In genomic region chr11:65419773-65420481, GRCh38 we compare ENCODE assay signal across 1 cellular context.
TF ChIP-seq lines count a peak whose summit lies in the region.

No MANE protein-coding gene starts in this region.

TF ChIP-seq in HEK293, 187 proteins besides CTCF, POLR2A, EP300 and RAD21 (continued from another document and continues in another):
- no peak for TF ChIP-seq SP7 (tag by site-specific recombination; IDR thresholded peaks at IDR 0.05)
- no peak for TF ChIP-seq ZNF248 (tag by site-specific recombination; IDR thresholded peaks at IDR 0.05)
- TF ChIP-seq ZNF433 (tag by site-specific recombination; IDR thresholded peaks at IDR 0.05; ENCODE audit: low read depth), result no peak
- TF ChIP-seq ZNF768 (tag by site-specific recombination; IDR thresholded peaks at IDR 0.05), result no peak
- no peak for TF ChIP-seq SCRT2 (tag by site-specific recombination; IDR thresholded peaks at IDR 0.05)
- no peak for TF ChIP-seq ZSCAN18 (tag by site-specific recombination; IDR thresholded peaks at IDR 0.05)
- no peak for TF ChIP-seq ZNF560 (tag by site-specific recombination; IDR thresholded peaks at IDR 0.05; ENCODE audit: borderline replicate concordance)
- no peak for TF ChIP-seq ZNF664 (tag by site-specific recombination; IDR thresholded peaks at IDR 0.05)
- no peak for TF ChIP-seq ZNF146 (tag by site-specific recombination; IDR thresholded peaks at IDR 0.05)
- TF ChIP-seq, protein P1, sequence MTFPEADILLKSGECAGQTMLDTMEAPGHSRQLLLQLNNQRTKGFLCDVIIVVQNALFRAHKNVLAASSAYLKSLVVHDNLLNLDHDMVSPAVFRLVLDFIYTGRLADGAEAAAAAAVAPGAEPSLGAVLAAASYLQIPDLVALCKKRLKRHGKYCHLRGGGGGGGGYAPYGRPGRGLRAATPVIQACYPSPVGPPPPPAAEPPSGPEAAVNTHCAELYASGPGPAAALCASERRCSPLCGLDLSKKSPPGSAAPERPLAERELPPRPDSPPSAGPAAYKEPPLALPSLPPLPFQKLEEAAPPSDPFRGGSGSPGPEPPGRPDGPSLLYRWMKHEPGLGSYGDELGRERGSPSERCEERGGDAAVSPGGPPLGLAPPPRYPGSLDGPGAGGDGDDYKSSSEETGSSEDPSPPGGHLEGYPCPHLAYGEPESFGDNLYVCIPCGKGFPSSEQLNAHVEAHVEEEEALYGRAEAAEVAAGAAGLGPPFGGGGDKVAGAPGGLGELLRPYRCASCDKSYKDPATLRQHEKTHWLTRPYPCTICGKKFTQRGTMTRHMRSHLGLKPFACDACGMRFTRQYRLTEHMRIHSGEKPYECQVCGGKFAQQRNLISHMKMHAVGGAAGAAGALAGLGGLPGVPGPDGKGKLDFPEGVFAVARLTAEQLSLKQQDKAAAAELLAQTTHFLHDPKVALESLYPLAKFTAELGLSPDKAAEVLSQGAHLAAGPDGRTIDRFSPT (tag by site-specific recombination; IDR thresholded peaks at IDR 0.05), result 0 out of 2 replicates have a peak, but pooled peaks have one; percentile 21
- TF ChIP-seq ZNF621 (tag by site-specific recombination; IDR thresholded peaks at IDR 0.05), result no peak
- 0 out of 2 replicates have a peak, but pooled peaks have one; percentile 25 for TF ChIP-seq ZBTB6 (tag by site-specific recombination; IDR thresholded peaks at IDR 0.05)
- TF ChIP-seq, protein P2, sequence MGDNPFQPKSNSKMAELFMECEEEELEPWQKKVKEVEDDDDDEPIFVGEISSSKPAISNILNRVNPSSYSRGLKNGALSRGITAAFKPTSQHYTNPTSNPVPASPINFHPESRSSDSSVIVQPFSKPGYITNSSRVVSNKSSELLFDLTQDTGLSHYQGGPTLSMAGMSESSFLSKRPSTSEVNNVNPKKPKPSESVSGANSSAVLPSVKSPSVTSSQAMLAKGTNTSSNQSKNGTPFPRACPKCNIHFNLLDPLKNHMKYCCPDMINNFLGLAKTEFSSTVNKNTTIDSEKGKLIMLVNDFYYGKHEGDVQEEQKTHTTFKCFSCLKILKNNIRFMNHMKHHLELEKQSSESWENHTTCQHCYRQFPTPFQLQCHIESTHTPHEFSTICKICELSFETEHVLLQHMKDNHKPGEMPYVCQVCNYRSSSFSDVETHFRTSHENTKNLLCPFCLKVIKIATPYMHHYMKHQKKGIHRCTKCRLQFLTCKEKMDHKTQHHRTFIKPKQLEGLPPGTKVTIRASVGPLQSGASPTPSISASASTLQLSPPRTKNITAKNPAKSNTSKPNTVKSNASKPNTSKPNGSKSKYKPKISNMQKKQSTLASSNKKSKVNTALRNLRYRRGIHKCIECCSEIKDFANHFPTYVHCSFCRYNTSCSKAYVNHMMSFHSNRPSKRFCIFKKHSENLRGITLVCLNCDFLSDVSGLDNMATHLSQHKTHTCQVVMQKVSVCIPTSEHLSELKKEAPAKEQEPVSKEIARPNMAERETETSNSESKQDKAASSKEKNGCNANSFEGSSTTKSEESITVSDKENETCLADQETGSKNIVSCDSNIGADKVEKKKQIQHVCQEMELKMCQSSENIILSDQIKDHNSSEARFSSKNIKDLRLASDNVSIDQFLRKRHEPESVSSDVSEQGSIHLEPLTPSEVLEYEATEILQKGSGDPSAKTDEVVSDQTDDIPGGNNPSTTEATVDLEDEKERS (tag by site-specific recombination; IDR thresholded peaks at IDR 0.05), result no peak
- TF ChIP-seq ZNF48 (tag by site-specific recombination; IDR thresholded peaks at IDR 0.05), result no peak
- TF ChIP-seq GLI2 (tag by site-specific recombination; IDR thresholded peaks at IDR 0.05; ENCODE audit: borderline replicate concordance, low read depth), result no peak
- TF ChIP-seq ZNF629 (tag by site-specific recombination; IDR thresholded peaks at IDR 0.05), result 0 out of 2 replicates have a peak, but pooled peaks have one; percentile 14
- no peak for TF ChIP-seq ZNF521 (tag by site-specific recombination; IDR thresholded peaks at IDR 0.05)
- TF ChIP-seq TCF7L2 (IDR thresholded peaks at IDR 0.05; ENCODE audit: borderline replicate concordance, low read depth, low read length), result no peak
- TF ChIP-seq, protein P3, sequence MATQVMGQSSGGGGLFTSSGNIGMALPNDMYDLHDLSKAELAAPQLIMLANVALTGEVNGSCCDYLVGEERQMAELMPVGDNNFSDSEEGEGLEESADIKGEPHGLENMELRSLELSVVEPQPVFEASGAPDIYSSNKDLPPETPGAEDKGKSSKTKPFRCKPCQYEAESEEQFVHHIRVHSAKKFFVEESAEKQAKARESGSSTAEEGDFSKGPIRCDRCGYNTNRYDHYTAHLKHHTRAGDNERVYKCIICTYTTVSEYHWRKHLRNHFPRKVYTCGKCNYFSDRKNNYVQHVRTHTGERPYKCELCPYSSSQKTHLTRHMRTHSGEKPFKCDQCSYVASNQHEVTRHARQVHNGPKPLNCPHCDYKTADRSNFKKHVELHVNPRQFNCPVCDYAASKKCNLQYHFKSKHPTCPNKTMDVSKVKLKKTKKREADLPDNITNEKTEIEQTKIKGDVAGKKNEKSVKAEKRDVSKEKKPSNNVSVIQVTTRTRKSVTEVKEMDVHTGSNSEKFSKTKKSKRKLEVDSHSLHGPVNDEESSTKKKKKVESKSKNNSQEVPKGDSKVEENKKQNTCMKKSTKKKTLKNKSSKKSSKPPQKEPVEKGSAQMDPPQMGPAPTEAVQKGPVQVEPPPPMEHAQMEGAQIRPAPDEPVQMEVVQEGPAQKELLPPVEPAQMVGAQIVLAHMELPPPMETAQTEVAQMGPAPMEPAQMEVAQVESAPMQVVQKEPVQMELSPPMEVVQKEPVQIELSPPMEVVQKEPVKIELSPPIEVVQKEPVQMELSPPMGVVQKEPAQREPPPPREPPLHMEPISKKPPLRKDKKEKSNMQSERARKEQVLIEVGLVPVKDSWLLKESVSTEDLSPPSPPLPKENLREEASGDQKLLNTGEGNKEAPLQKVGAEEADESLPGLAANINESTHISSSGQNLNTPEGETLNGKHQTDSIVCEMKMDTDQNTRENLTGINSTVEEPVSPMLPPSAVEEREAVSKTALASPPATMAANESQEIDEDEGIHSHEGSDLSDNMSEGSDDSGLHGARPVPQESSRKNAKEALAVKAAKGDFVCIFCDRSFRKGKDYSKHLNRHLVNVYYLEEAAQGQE (tag by site-specific recombination; IDR thresholded peaks at IDR 0.05), result no peak
- TF ChIP-seq ZNF362 (tag by site-specific recombination; IDR thresholded peaks at IDR 0.05), result peak; percentile 70; the same call in 1 of the 2 replicates
- no peak for TF ChIP-seq ZNF830 (tag by site-specific recombination; IDR thresholded peaks at IDR 0.05; ENCODE audit: low read depth)
- TF ChIP-seq ZNF658 (tag by site-specific recombination; IDR thresholded peaks at IDR 0.05), result no peak
- no peak for TF ChIP-seq ZNF416 (tag by site-specific recombination; IDR thresholded peaks at IDR 0.05)
- no peak; the same call in 1 of the 2 replicates for TF ChIP-seq ZNF366 (tag by site-specific recombination; conservative IDR thresholded peaks at IDR 0.05)
- no peak for TF ChIP-seq WT1 (tag by site-specific recombination; IDR thresholded peaks at IDR 0.05)
- no peak for TF ChIP-seq ZNF701 (tag by site-specific recombination; IDR thresholded peaks at IDR 0.05)
- TF ChIP-seq, protein P4, sequence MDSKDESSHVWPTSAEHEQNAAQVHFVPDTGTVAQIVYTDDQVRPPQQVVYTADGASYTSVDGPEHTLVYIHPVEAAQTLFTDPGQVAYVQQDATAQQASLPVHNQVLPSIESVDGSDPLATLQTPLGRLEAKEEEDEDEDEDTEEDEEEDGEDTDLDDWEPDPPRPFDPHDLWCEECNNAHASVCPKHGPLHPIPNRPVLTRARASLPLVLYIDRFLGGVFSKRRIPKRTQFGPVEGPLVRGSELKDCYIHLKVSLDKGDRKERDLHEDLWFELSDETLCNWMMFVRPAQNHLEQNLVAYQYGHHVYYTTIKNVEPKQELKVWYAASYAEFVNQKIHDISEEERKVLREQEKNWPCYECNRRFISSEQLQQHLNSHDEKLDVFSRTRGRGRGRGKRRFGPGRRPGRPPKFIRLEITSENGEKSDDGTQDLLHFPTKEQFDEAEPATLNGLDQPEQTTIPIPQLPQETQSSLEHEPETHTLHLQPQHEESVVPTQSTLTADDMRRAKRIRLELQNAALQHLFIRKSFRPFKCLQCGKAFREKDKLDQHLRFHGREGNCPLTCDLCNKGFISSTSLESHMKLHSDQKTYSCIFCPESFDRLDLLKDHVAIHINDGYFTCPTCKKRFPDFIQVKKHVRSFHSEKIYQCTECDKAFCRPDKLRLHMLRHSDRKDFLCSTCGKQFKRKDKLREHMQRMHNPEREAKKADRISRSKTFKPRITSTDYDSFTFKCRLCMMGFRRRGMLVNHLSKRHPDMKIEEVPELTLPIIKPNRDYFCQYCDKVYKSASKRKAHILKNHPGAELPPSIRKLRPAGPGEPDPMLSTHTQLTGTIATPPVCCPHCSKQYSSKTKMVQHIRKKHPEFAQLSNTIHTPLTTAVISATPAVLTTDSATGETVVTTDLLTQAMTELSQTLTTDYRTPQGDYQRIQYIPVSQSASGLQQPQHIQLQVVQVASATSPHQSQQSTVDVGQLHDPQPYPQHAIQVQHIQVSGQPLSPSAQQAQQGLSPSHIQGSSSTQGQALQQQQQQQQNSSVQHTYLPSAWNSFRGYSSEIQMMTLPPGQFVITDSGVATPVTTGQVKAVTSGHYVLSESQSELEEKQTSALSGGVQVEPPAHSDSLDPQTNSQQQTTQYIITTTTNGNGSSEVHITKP (tag by site-specific recombination; IDR thresholded peaks at IDR 0.05), result no peak
- TF ChIP-seq ZNF600 (tag by site-specific recombination; IDR thresholded peaks at IDR 0.05), result peak; percentile 78
- no peak for TF ChIP-seq ZNF169 (tag by site-specific recombination; IDR thresholded peaks at IDR 0.05)
- TF ChIP-seq ZNF324 (tag by site-specific recombination; IDR thresholded peaks at IDR 0.05), result no peak
- no peak for TF ChIP-seq HOXC10 (CRISPR knock-in tag; IDR thresholded peaks at IDR 0.05)
- TF ChIP-seq ZNF221 (tag by site-specific recombination; IDR thresholded peaks at IDR 0.05; ENCODE audit: borderline replicate concordance), result no peak
- no peak for TF ChIP-seq BCL6B (tag by site-specific recombination; IDR thresholded peaks at IDR 0.05)
- TF ChIP-seq ZNF2 (tag by site-specific recombination; IDR thresholded peaks at IDR 0.05), result no peak
- TF ChIP-seq ZNF596 (tag by site-specific recombination; IDR thresholded peaks at IDR 0.05), result no peak
- TF ChIP-seq ZNF211 (tag by site-specific recombination; IDR thresholded peaks at IDR 0.05; ENCODE audit: low read depth), result no peak
- TF ChIP-seq, protein P5, sequence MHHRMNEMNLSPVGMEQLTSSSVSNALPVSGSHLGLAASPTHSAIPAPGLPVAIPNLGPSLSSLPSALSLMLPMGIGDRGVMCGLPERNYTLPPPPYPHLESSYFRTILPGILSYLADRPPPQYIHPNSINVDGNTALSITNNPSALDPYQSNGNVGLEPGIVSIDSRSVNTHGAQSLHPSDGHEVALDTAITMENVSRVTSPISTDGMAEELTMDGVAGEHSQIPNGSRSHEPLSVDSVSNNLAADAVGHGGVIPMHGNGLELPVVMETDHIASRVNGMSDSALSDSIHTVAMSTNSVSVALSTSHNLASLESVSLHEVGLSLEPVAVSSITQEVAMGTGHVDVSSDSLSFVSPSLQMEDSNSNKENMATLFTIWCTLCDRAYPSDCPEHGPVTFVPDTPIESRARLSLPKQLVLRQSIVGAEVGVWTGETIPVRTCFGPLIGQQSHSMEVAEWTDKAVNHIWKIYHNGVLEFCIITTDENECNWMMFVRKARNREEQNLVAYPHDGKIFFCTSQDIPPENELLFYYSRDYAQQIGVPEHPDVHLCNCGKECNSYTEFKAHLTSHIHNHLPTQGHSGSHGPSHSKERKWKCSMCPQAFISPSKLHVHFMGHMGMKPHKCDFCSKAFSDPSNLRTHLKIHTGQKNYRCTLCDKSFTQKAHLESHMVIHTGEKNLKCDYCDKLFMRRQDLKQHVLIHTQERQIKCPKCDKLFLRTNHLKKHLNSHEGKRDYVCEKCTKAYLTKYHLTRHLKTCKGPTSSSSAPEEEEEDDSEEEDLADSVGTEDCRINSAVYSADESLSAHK (tag by site-specific recombination; IDR thresholded peaks at IDR 0.05), result no peak
- no peak for TF ChIP-seq REPIN1 (tag by site-specific recombination; IDR thresholded peaks at IDR 0.05; ENCODE audit: low read depth)
- TF ChIP-seq ZNF391 (tag by site-specific recombination; IDR thresholded peaks at IDR 0.05; ENCODE audit: borderline replicate concordance, low read depth), result no peak
- TF ChIP-seq ZNF423 (tag by site-specific recombination; IDR thresholded peaks at IDR 0.05), result no peak
- TF ChIP-seq ZEB2 (tag by site-specific recombination; IDR thresholded peaks at IDR 0.05), result 0 out of 2 replicates have a peak, but pooled peaks have one; percentile 26
- no peak for TF ChIP-seq ZNF677 (tag by site-specific recombination; IDR thresholded peaks at IDR 0.05)
- TF ChIP-seq KLF16 (tag by site-specific recombination; IDR thresholded peaks at IDR 0.05), result no peak
- TF ChIP-seq ZNF350 (tag by site-specific recombination; IDR thresholded peaks at IDR 0.05), result no peak
